In genomic region chr9:2017209-2017458, GRCh38 we compare ENCODE assay signal across 8 cellular contexts. TPM values are rescaled to one million over a fixed set of nuclear protein-coding genes. Genes with fewer than 3 reads are reported as not detected.
A peak's percentile ranks its signal among the peaks of the same experiment; 100 is the strongest.
DNase-seq lines count a peak whose midpoint lies in the region; ATAC-seq and TF ChIP-seq lines count a peak whose summit lies in the region.

No MANE protein-coding gene starts in this region.

- H3K9ac ChIP-seq in mammary epithelial cell (ENCODE audit: insufficient read depth, low read length): peak overlapping the region; percentile 65

- dilution Hi-C loops in mammary epithelial cell (cut with HindIII; ENCODE audit: low sequenced_read_pairs): no loop called here

- peaks cover 2% of the 10 kb centered on the region for H3K36me3 Mint-ChIP-seq in activated T-cell treated with anti-CD3 and anti-CD28 coated beads, Interleukin-2, amount 50 U/mL, for 4 hours (ENCODE audit: insufficient read depth)

- no peak for TF ChIP-seq POLR2A in uterus (IDR thresholded peaks at IDR 0.05)

- peaks cover 44% of the 10 kb centered on the region for H3K79me2 ChIP-seq in mammary epithelial cell (ENCODE audit: insufficient read depth, low read length)

- no TSS peak for BruUV-seq in mammary epithelial cell (replicated peaks; lab: Mats Ljungman, UMichigan)

- H2AFZ ChIP-seq in mammary epithelial cell (ENCODE audit: low read depth, low read length): peak overlapping the region; percentile 99

- CTCF ChIA-PET in mammary epithelial cell (lab: Charles Lee; ENCODE audit: low non-redundant PET): no interaction called here

- no peaks in the 10 kb centered on the region for H3K36me3 ChIP-seq in mammary epithelial cell (ENCODE audit: insufficient read depth, low read length)
- H3K36me3 ChIP-seq in lung (ENCODE audit: control insufficient read depth in 2 of 2, insufficient read depth in 2 of 2, low read length in 2 of 2): no peaks in the 10 kb centered on the region
- no peaks in the 10 kb centered on the region for H3K36me3 ChIP-seq in uterus

- H3K27me3 ChIP-seq in mammary epithelial cell (ENCODE audit: insufficient read depth, low read length) (no peaks in the 10 kb centered on the region), lung (ENCODE audit: control insufficient read depth, insufficient read depth) (no peaks in the 10 kb centered on the region), uterus (no peaks in the 10 kb centered on the region)

- peak overlapping the region; percentile 91 for H3K4me2 ChIP-seq in mammary epithelial cell (ENCODE audit: insufficient read depth, low read depth, low read length)

- in situ Hi-C loops in mammary epithelial cell (cut with MboI; ENCODE audit: low sequenced_read_pairs in 2 of 2) (no loop called here), GM13976 (cut with MboI; ENCODE audit: low sequenced_read_pairs, unreplicated experiment) (no loop called here)

- H3K27me3 Mint-ChIP-seq in activated T-cell treated with anti-CD3 and anti-CD28 coated beads, Interleukin-2, amount 50 U/mL, for 4 hours (ENCODE audit: low read depth): no peaks in the 10 kb centered on the region

- H3K9me3 Mint-ChIP-seq in activated T-cell treated with anti-CD3 and anti-CD28 coated beads, Interleukin-2, amount 50 U/mL, for 4 hours: no peaks in the 10 kb centered on the region

- no peak for TF ChIP-seq CTCF in mammary epithelial cell (conservative IDR thresholded peaks at IDR 0.05 in 1 of 2, IDR thresholded peaks at IDR 0.05 in 1 of 2; ENCODE audit: extremely low read depth in 1 of 2, insufficient read depth in 1 of 2, low read depth in 1 of 2, low read length in 2 of 2)
- no peak for TF ChIP-seq CTCF in lung (IDR thresholded peaks at IDR 0.05; ENCODE audit: control extremely low read depth, extremely low read depth)
- TF ChIP-seq CTCF in uterus (IDR thresholded peaks at IDR 0.05): no peak
- no peak for TF ChIP-seq CTCF in GM13976 (IDR thresholded peaks at IDR 0.05; ENCODE audit: borderline replicate concordance, control extremely low read depth, extremely low read depth, insufficient read depth, missing control alignments)

- H3K4me1 ChIP-seq in mammary epithelial cell (ENCODE audit: insufficient read depth, low read length): peaks cover 18% of the 10 kb centered on the region
- H3K4me1 ChIP-seq in lung (ENCODE audit: control insufficient read depth in 2 of 2, insufficient read depth in 2 of 2, low read length in 2 of 2): peaks cover 3 to 13% of the 10 kb centered on the region in 2 donors
- peaks cover 0 to 12% of the 10 kb centered on the region in 2 donors for H3K4me1 ChIP-seq in uterus

- DNase-seq in activated T-cell treated with anti-CD3 and anti-CD28 coated beads, Interleukin-2, amount 50 U/mL, for 4 hours: no peak
- no peak for DNase-seq in activated T-cell treated with anti-CD3 and anti-CD28 coated beads, Interleukin-2, amount 50 U/mL, for 1 hour
- DNase-seq in mammary epithelial cell (no peak), lung (ENCODE audit: low spot score) (no peak), uterus (no peak), COR-L47 (lab: John Stamatoyannopoulos, UW) (no peak), NCI-H1092 (lab: John Stamatoyannopoulos, UW) (no peak), GM13976 (ENCODE audit: low spot score) (no peak)

- no peaks in the 10 kb centered on the region for H3K9me3 ChIP-seq in mammary epithelial cell (replicated peaks; ENCODE audit: insufficient read depth, low read length)
- no peaks in the 10 kb centered on the region for H3K9me3 ChIP-seq in lung (ENCODE audit: control insufficient read depth in 2 of 2, insufficient read depth in 1 of 2, low read length in 1 of 2)
- H3K9me3 ChIP-seq in uterus: no peaks in the 10 kb centered on the region

- intact Hi-C loops in mammary epithelial cell (cut with micrococcal nuclease): loop anchor here (5.0 to 10.0 kb wide), 4 partner anchors 50 to 828 kb away; partner anchors contain the start of gene PUM3
- intact Hi-C loops in uterus (cut with DNase I; ENCODE audit: low total_unique reads): no loop called here

- WGBS in mammary epithelial cell (ENCODE audit: low coverage, missing lambda C conversion rate): 0% methylated on average over 3 of the region's 21 CpGs
- WGBS in lung, 2 donors: 0% methylated on average over 20 to 21 of the region's 21 CpGs

- no peaks in the 10 kb centered on the region for H4K20me1 ChIP-seq in mammary epithelial cell (ENCODE audit: insufficient read depth, low read length)

- ATAC-seq in activated T-cell treated with anti-CD3 and anti-CD28 coated beads, Interleukin-2, amount 50 U/mL, for 4 hours: no peak
- ATAC-seq in lung (ENCODE audit: insufficient read depth, low FRiP score): peak; percentile 5

- peak overlapping the region; percentile 99 for H3K4me3 Mint-ChIP-seq in activated T-cell treated with anti-CD3 and anti-CD28 coated beads, Interleukin-2, amount 50 U/mL, for 4 hours

- H3K4me1 Mint-ChIP-seq in activated T-cell treated with anti-CD3 and anti-CD28 coated beads, Interleukin-2, amount 50 U/mL, for 4 hours (ENCODE audit: low read depth): peaks cover 55% of the 10 kb centered on the region

- H3K27ac ChIP-seq in mammary epithelial cell (ENCODE audit: insufficient read depth, low read depth, low read length): peak overlapping the region; percentile 70
- peak overlapping the region; percentile 95 to 97 for H3K27ac ChIP-seq in lung (ENCODE audit: low read depth in 1 of 2, low read length in 1 of 2)
- peak overlapping the region; percentile 91 to 97 for H3K27ac ChIP-seq in uterus

- peak overlapping the region; percentile 74 to 81 (median 76) for H3K4me3 ChIP-seq in mammary epithelial cell (replicated peaks in 1 of 3; ENCODE audit: insufficient read depth in 1 of 3, low read depth in 2 of 3, low read length in 3 of 3)
- peak overlapping the region; percentile 89 for H3K4me3 ChIP-seq in lung
- H3K4me3 ChIP-seq in uterus: peak overlapping the region; percentile 86 to 87

RNA-seq across cellular contexts. Expression of gene SMARCA2, which starts 2.0 kb away (rescaled TPM):
- total RNA-seq in activated T-cell treated with anti-CD3 and anti-CD28 coated beads, Interleukin-2, amount 50 U/mL, for 4 hours: 100 to 1,000 TPM in 1 of 3 donors, 10 to 100 TPM in 2; 65.4 to 120 (median 93.5) TPM
- total RNA-seq in mammary epithelial cell: 10 to 100 TPM; 62.7 to 80.2 TPM
- 42.9 TPM for polyA plus RNA-seq in mammary epithelial cell
- polyA minus RNA-seq in mammary epithelial cell: 97.7 TPM
- total RNA-seq in lung: 100 to 1,000 TPM; 126 to 196 TPM
- polyA plus RNA-seq in lung: 10 to 100 TPM; 30.0 to 34.6 TPM
- total RNA-seq in uterus: 100 to 1,000 TPM in 3 of 4 donors, 10 to 100 TPM in 1; 51.7 to 251 (median 214) TPM
